Comparison of ENCODE assay signal across 29 cellular contexts in the genomic region with DNA sequence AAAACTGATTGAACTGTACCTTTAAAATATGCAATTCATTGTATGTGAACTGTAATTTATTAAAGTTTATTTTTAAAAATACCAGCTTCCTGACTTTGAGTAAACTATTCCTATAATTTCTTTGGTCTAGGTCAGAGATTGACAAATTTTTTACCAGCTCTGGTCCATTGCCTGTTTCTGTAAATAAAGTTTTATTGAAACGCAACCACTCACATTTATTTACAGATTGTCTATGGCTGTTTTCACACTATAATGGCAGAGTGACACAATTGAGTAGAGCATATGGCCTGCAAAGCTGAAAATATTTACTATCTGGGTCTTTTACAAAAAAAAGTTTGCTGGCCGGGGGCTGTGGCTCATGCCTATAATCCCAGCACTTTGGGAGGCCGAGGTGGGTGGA. TPM values are rescaled to one million over a fixed set of nuclear protein-coding genes. Genes with fewer than 3 reads are reported as not detected.
DNase-seq lines count a peak whose midpoint lies in the region; ATAC-seq, FAIRE-seq and TF ChIP-seq lines count a peak whose summit lies in the region.
"Had no signal": no experiment of that assay in that cellular context is flagged by ENCODE, and none has a peak within 500 bp of the region (broad histone marks: within the 10 kb centered on the region; RNA-seq: fewer than 3 reads in every experiment).

No MANE protein-coding gene starts in this region.

- H3K4me2 ChIP-seq in K562 (ENCODE audit: insufficient read depth, low read length) (no peak overlapping the region), PC-9 (no peak overlapping the region)
- H3K4me2 ChIP-seq: A549; BLaER1; BLaER1 treated with 17β-estradiol and CSF1 and Interleukin-3, amounts not matched to agents 10 nM and 100 nM had no signal

- no peak for ATAC-seq in K562
- ATAC-seq: A549; CD8-positive, alpha-beta T cell had no signal

- no peak for FAIRE-seq in K562 (lab: Jason Lieb, UNC)
- FAIRE-seq: A204.1, A549, D721Med had no signal

- TF ChIP-seq CTCF in K562 (IDR thresholded peaks at IDR 0.05 in 2 of 3, conservative IDR thresholded peaks at IDR 0.05 in 1 of 3; ENCODE audit: insufficient read depth in 2 of 3, low read depth in 1 of 3, low read length in 3 of 3), result no peak
- no peak for TF ChIP-seq CTCF in PC-9 (conservative IDR thresholded peaks at IDR 0.05)

- no peaks in the 10 kb centered on the region for H3F3A ChIP-seq in PC-9 (ENCODE audit: insufficient read depth, low read depth)

- no peaks in the 10 kb centered on the region for H3K9me2 ChIP-seq in PC-9 (ENCODE audit: insufficient read depth)

- no peaks in the 10 kb centered on the region for H3K79me2 ChIP-seq in K562 (ENCODE audit: control insufficient read depth, insufficient read depth, low read length)
- H3K79me2 ChIP-seq in PC-9 (ENCODE audit: low read depth), result no peaks in the 10 kb centered on the region

- CTCF ChIA-PET in K562 (lab: Yijun Ruan, JAX; ENCODE audit: low intra/inter-chr PET ratio), result no interaction called here
- CTCF ChIA-PET in PC-9 (lab: Charles Lee), result no interaction called here

- H3K4me1 ChIP-seq in K562 (replicated peaks in 1 of 2; ENCODE audit: control insufficient read depth in 2 of 2, insufficient read depth in 2 of 2, low read length in 2 of 2) (peaks cover 0 to 3% of the 10 kb centered on the region in 2 experiments; a peak in 3 of 5 replicates), PC-9 (replicated peaks; ENCODE audit: insufficient read depth) (no peaks in the 10 kb centered on the region)
- H3K4me1 ChIP-seq: BE2C, BLaER1, Caco-2 had no signal

- 67% methylated on average over 1 of the region's 3 CpGs for WGBS in K562 (ENCODE audit: insufficient coverage, low coverage, missing lambda C conversion rate)

- no peak overlapping the region for H3K4me3 ChIP-seq in K562
- no peak overlapping the region for H3K4me3 ChIP-seq in PC-9
- H3K4me3 ChIP-seq: A549; BLaER1; BLaER1 treated with 17β-estradiol and CSF1 and Interleukin-3, amounts not matched to agents 10 nM and 100 nM had no signal

- H3K9ac ChIP-seq in K562 (ENCODE audit: insufficient read depth in 1 of 2, low read depth in 2 of 2, low read length in 2 of 2), result no peak overlapping the region
- H3K9ac ChIP-seq: BLaER1; BLaER1 treated with 17β-estradiol and CSF1 and Interleukin-3, amounts not matched to agents 10 nM and 100 nM had no signal

- intact Hi-C loops in K562 (cut with micrococcal nuclease) (no loop called here), PC-9 (cut with micrococcal nuclease; ENCODE audit: unreplicated experiment) (no loop called here)

- H3K27me3 ChIP-seq in K562 (ENCODE audit: control insufficient read depth in 2 of 2, insufficient read depth in 2 of 2, low read length in 2 of 2) (no peaks in the 10 kb centered on the region), PC-9 (ENCODE audit: insufficient read depth, low read depth) (0 out of 2 replicates have a peak, but pooled peaks cover 3% of the 10 kb centered on the region)
- H3K27me3 ChIP-seq: BLaER1; BLaER1 treated with 17β-estradiol and CSF1 and Interleukin-3, amounts not matched to agents 10 nM and 100 nM had no signal

- POLR2A ChIA-PET in K562 (lab: Yijun Ruan, JAX), result interaction anchor here (0.6 kb wide), 1 partner anchor 267 kb away, joined by 4 read pairs; no protein-coding TSS in a partner anchor
- POLR2A ChIA-PET in PC-9 (lab: Charles Lee; ENCODE audit: unreplicated experiment), result no interaction called here

- no TSS peak for BruUV-seq in K562 (replicated peaks; lab: Mats Ljungman, UMichigan)
- no TSS peak for BruUV-seq in PC-9 (replicated peaks; lab: Mats Ljungman, UMichigan)

- no peaks in the 10 kb centered on the region for H4K20me1 ChIP-seq in K562 (replicated peaks; ENCODE audit: control insufficient read depth, insufficient read depth, low read length)
- no peaks in the 10 kb centered on the region for H4K20me1 ChIP-seq in PC-9 (ENCODE audit: insufficient read depth)
- H4K20me1 ChIP-seq: BLaER1; BLaER1 treated with 17β-estradiol and CSF1 and Interleukin-3, amounts not matched to agents 10 nM and 100 nM had no signal

- TF ChIP-seq EP300 in K562 (IDR thresholded peaks at IDR 0.05; ENCODE audit: low read length), result no peak

- no peaks in the 10 kb centered on the region; the same call in 1 of the 2 replicates for H3K9me3 ChIP-seq in K562 (replicated peaks; ENCODE audit: control insufficient read depth, insufficient read depth, low read depth, low read length)
- peaks cover 5% of the 10 kb centered on the region; the same call in 1 of the 2 replicates for H3K9me3 ChIP-seq in PC-9 (ENCODE audit: insufficient read depth, low read depth)
- H3K9me3 ChIP-seq: A549, BE2C, Caco-2 had no signal

- DNase-seq in K562 (ENCODE audit: extremely low read depth in 1 of 4, low spot score in 3 of 4), result no peak
- DNase-seq in PC-9, result no peak
- DNase-seq: 8988T; ACHN; AML-193; BE2C; C1 segment of cervical spinal cord; Caco-2; Calu3; CD4-positive, alpha-beta memory T cell; CD4-positive, alpha-beta T cell; CD4-positive, CD25-positive, alpha-beta regulatory T cell; CD8-positive, alpha-beta memory T cell; CD8-positive, alpha-beta T cell; COR-L47; DMS 273 treated with DMSO at 0.1 percent for 48 hours; DMS153; DMS53; DMS79; DMS79 treated with DMSO at 0.1 percent for 48 hours; DND-41; EL had no signal

- H3K36me3 ChIP-seq in K562 (ENCODE audit: control insufficient read depth, insufficient read depth, low read length) (no peaks in the 10 kb centered on the region), PC-9 (ENCODE audit: low read depth) (no peaks in the 10 kb centered on the region)
- H3K36me3 ChIP-seq: BE2C; BLaER1; BLaER1 treated with 17β-estradiol and CSF1 and Interleukin-3, amounts not matched to agents 10 nM and 100 nM had no signal

- H3K9me1 ChIP-seq in K562 (ENCODE audit: control insufficient read depth, insufficient read depth, low read length), result no peaks in the 10 kb centered on the region

- TF ChIP-seq POLR2A in K562 (conservative IDR thresholded peaks at IDR 0.05), result no peak

- in situ Hi-C loops in K562 (cut with MboI), result no loop called here

- H3K27ac ChIP-seq in K562 (ENCODE audit: extremely low read depth, low read depth, low read length), result no peak overlapping the region
- H3K27ac ChIP-seq in PC-9, result no peak overlapping the region
- H3K27ac ChIP-seq: 22Rv1; A549; BLaER1; BLaER1 treated with 17β-estradiol and CSF1 and Interleukin-3, amounts not matched to agents 10 nM and 100 nM; C4-2B had no signal

- H2AFZ ChIP-seq in K562 (ENCODE audit: low read depth, low read length), result no peak overlapping the region
- H2AFZ ChIP-seq in PC-9, result no peak overlapping the region

- TF ChIP-seq RAD21 in K562 (CRISPR knock-in tag; conservative IDR thresholded peaks at IDR 0.05 in 1 of 2, IDR thresholded peaks at IDR 0.05 in 1 of 2), result no peak

RNA-seq across cellular contexts. Expression of a gene that starts 33.0 kb away (rescaled TPM):
- 19.7 and 27.2 TPM in 2 replicates for total RNA-seq in K562 (2011; cell fraction: chromatin; rRNA removed; ENCODE audit: low replicate concordance)
- 7.7 and 10.9 TPM in 2 replicates for total RNA-seq in K562 (2011; cell fraction: nucleolus; rRNA removed)
- 16.1 and 29.1 TPM in 2 replicates for total RNA-seq in K562 (2011; cell fraction: nucleoplasm; rRNA removed)
- total RNA-seq in K562 (2014; rRNA removed), result 2.5 and 3.7 TPM in 2 replicates
- total RNA-seq in K562 (2014; rRNA removed; fragmentation: Illumina TruSeq; extraction: Trizol), result 2.7 and 3.0 TPM in 2 replicates
- total RNA-seq in K562 (2015; rRNA removed; fragmentation: Illumina TruSeq; extraction: Trizol), result 2.6 and 3.3 TPM in 2 replicates
- total RNA-seq in K562 (2021), result 11.2 and 11.3 TPM in 2 replicates
- polyA plus RNA-seq in K562 (2011; rRNA removed), result 1.6 and 2.1 TPM in 2 replicates
- 1.00 and 1.6 TPM in 2 replicates for polyA plus RNA-seq in K562 (2011; cell fraction: cytosol; rRNA removed)
- polyA plus RNA-seq in K562 (2011; cell fraction: nucleus; rRNA removed), result 5.3 and 5.7 TPM in 2 replicates
- 7.2 and 8.8 TPM in 2 replicates for polyA plus RNA-seq in K562 (2012)
- 7.0 and 8.1 TPM in 2 replicates for polyA plus RNA-seq in K562 (2014; fragmentation: Illumina TruSeq; extraction: Trizol)
- polyA plus RNA-seq in K562 (2014; fragmentation: Nextera tagmentation; extraction: Ambion mirVana), result 1 to 10 TPM; 1.9 to 4.1 TPM
- 3.8 and 4.0 TPM in 2 replicates for polyA plus RNA-seq in K562 (2014; rRNA removed)
- 2.7 and 4.2 TPM in 2 replicates for polyA minus RNA-seq in K562 (2011; rRNA and poly(A)+ RNA removed)
- polyA minus RNA-seq in K562 (2011; cell fraction: cytosol; rRNA and poly(A)+ RNA removed), result 4.4 and 4.8 TPM in 2 replicates
- polyA minus RNA-seq in K562 (2011; cell fraction: nucleus; rRNA and poly(A)+ RNA removed), result 4.3 TPM in 2 replicates
- 6.3 and 6.8 TPM in 2 replicates for total RNA-seq in PC-9 (2021)
